In the genomic region with DNA sequence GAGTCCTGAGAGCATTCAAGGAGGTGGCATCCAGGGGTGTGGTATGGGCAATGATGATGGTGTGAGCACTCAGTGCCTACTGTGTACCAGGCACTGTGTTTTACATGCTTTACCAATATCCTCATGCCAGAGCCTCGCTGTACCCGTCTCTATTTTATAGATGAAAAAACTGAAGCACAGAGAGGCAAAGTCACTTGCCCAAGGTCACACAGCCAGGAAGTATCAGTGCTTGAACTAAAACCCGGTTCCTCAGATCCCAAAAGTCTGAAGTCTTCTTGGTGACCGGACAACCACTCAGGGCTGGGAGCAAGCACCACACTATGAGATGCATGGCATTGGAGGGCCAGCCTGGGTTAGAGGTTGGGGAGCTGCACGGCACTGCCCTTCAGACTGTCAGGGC, we compare ENCODE assay signal across 30 cellular contexts.
"Had no signal": no experiment of that assay in that cellular context is flagged by ENCODE, and none has a peak within 500 bp of the region (broad histone marks: within the 10 kb centered on the region; RNA-seq: fewer than 3 reads in every experiment).

No MANE protein-coding gene starts in this region.

- H3K27ac Mint-ChIP-seq: activated CD4-positive, alpha-beta T cell treated with anti-CD3 and anti-CD28 coated beads for 36 hours; activated CD8-positive, alpha-beta T cell treated with anti-CD3 and anti-CD28 coated beads for 36 hours; activated naive CD4-positive, alpha-beta T cell treated with anti-CD3 and anti-CD28 coated beads, Interleukin-2, amount 50 U/mL, for 24 hours; activated T-cell treated with anti-CD3 and anti-CD28 coated beads, Interleukin-2, amount 50 U/mL, for 72 hours; activated T-helper 2 cell treated with anti-CD3 and anti-CD28 coated beads, Interferon-gamma antibody, Interleukin-2, Interleukin-4, amounts not matched to agents 10 μg/mL and 5 μg/mL and 100 μg/mL, durations not matched to agents 14 hours and 24 hours and 36 hours had no signal

- H3K27ac ChIP-seq: ascending aorta, body of pancreas, Peyer's patch, RWPE1, SJCRH30, VCaP had no signal

- H3K27me3 ChIP-seq: ascending aorta, body of pancreas, Peyer's patch, SJCRH30 had no signal

- H3K4me2 ChIP-seq: SK-N-SH had no signal

- H3K9ac ChIP-seq: SK-N-SH had no signal

- H3K4me3 ChIP-seq: ascending aorta, body of pancreas, MG63, Peyer's patch, SJCRH30 had no signal

- H3K4me3 Mint-ChIP-seq: activated CD4-positive, alpha-beta T cell treated with anti-CD3 and anti-CD28 coated beads for 36 hours; activated CD8-positive, alpha-beta T cell treated with anti-CD3 and anti-CD28 coated beads for 36 hours; activated naive CD4-positive, alpha-beta T cell treated with anti-CD3 and anti-CD28 coated beads, Interleukin-2, amount 50 U/mL, for 24 hours; activated T-cell treated with anti-CD3 and anti-CD28 coated beads, Interleukin-2, amount 50 U/mL, for 72 hours; central memory CD8-positive, alpha-beta T cell had no signal

- DNase-seq: activated CD4-positive, alpha-beta T cell treated with anti-CD3 and anti-CD28 coated beads for 36 hours; activated CD4-positive, alpha-beta T cell treated with anti-CD3 and anti-CD28 coated beads, Interleukin-2, amount 50 U/mL, for 1 hour; activated CD4-positive, CD25-positive, alpha-beta regulatory T cell; activated CD8-positive, alpha-beta memory T cell treated with anti-CD3 and anti-CD28 coated beads, Interleukin-2, amount 50 U/mL, for 4 hours; activated CD8-positive, alpha-beta T cell treated with anti-CD3 and anti-CD28 coated beads for 36 hours; activated naive CD4-positive, alpha-beta T cell; activated T-cell treated with anti-CD3 and anti-CD28 coated beads, Interleukin-2, amount 50 U/mL, for 72 hours; body of pancreas; MG63; MV-4-11; NCI-H1092 treated with DMSO at 0.1 percent for 48 hours; NCI-H1417 treated with DMSO at 0.1 percent for 48 hours; NCI-H1694; NCI-H2029; NCI-H2107; NCI-H2171 treated with DMSO at 0.1 percent for 48 hours; NCI-H226; NCI-H510A; NCI-H69; Right ventricle myocardium superior; SJCRH30; SK-N-SH; T-helper 1 cell had no signal

- H3K4me1 ChIP-seq: ascending aorta, body of pancreas, Peyer's patch, SJCRH30 had no signal

- H3K9me3 ChIP-seq: ascending aorta, body of pancreas, MG63, Peyer's patch had no signal

- H3K9me3 Mint-ChIP-seq: activated naive CD4-positive, alpha-beta T cell treated with anti-CD3 and anti-CD28 coated beads, Interleukin-2, amount 50 U/mL, for 24 hours; activated T-helper 2 cell treated with anti-CD3 and anti-CD28 coated beads, Interferon-gamma antibody, Interleukin-2, Interleukin-4, amounts not matched to agents 10 μg/mL and 5 μg/mL and 100 μg/mL, durations not matched to agents 14 hours and 24 hours and 36 hours; central memory CD8-positive, alpha-beta T cell had no signal

- H3K36me3 Mint-ChIP-seq: activated naive CD4-positive, alpha-beta T cell treated with anti-CD3 and anti-CD28 coated beads, Interleukin-2, amount 50 U/mL, for 24 hours had no signal

- H3K4me1 Mint-ChIP-seq: activated CD4-positive, alpha-beta T cell treated with anti-CD3 and anti-CD28 coated beads for 36 hours; activated naive CD4-positive, alpha-beta T cell treated with anti-CD3 and anti-CD28 coated beads, Interleukin-2, amount 50 U/mL, for 24 hours; central memory CD8-positive, alpha-beta T cell had no signal

- H3K27me3 Mint-ChIP-seq: activated CD8-positive, alpha-beta T cell treated with anti-CD3 and anti-CD28 coated beads for 36 hours had no signal

- H3K36me3 ChIP-seq: ascending aorta, MG63, Peyer's patch, SJCRH30 had no signal

- ATAC-seq: activated CD4-positive, alpha-beta T cell treated with anti-CD3 and anti-CD28 coated beads for 36 hours; activated CD8-positive, alpha-beta T cell treated with anti-CD3 and anti-CD28 coated beads for 36 hours; activated T-cell treated with anti-CD3 and anti-CD28 coated beads, Interleukin-2, amount 50 U/mL, for 72 hours; body of pancreas had no signal
